In genomic region chr4:10019521-10020051, GRCh38 we compare ENCODE assay signal across 1 cellular context.
TF ChIP-seq lines count a peak whose summit lies in the region.

No MANE protein-coding gene starts in this region.

TF ChIP-seq in H1, 55 proteins besides CTCF, POLR2A, EP300 and RAD21:
- TF ChIP-seq MAFK (IDR thresholded peaks at IDR 0.05; ENCODE audit: low read depth, low read length): no peak
- no peak for TF ChIP-seq RXRA (IDR thresholded peaks at IDR 0.05; ENCODE audit: insufficient read depth, low read depth, low read length)
- no peak for TF ChIP-seq TAF1 (IDR thresholded peaks at IDR 0.05; ENCODE audit: low read depth, low read length)
- no peak for TF ChIP-seq RNF2 (IDR thresholded peaks at IDR 0.05; ENCODE audit: borderline replicate concordance, low read depth, low read length, missing control alignments, poor library complexity, severe bottlenecking)
- no peak for TF ChIP-seq SP2 (IDR thresholded peaks at IDR 0.05; ENCODE audit: low read length)
- no peak for TF ChIP-seq ATF2 (IDR thresholded peaks at IDR 0.05; ENCODE audit: low read length)
- no peak for TF ChIP-seq JUN (IDR thresholded peaks at IDR 0.05; ENCODE audit: low read depth, low read length)
- no peak for TF ChIP-seq RFX5 (IDR thresholded peaks at IDR 0.05; ENCODE audit: borderline replicate concordance, low read depth, low read length)
- no peak for TF ChIP-seq CHD2 (IDR thresholded peaks at IDR 0.05; ENCODE audit: low read length)
- no peak for TF ChIP-seq CHD1 (IDR thresholded peaks at IDR 0.05; ENCODE audit: low read depth, low read length)
- TF ChIP-seq ZNF274 (IDR thresholded peaks at IDR 0.05; ENCODE audit: borderline replicate concordance, extremely low read depth, low read length): no peak
- no peak for TF ChIP-seq RBBP5 (IDR thresholded peaks at IDR 0.05; ENCODE audit: borderline replicate concordance, low read depth, low read length)
- no peak for TF ChIP-seq SRF (IDR thresholded peaks at IDR 0.05; ENCODE audit: low read depth, low read length)
